Comparison of ENCODE assay signal across 31 cellular contexts in the genomic region with DNA sequence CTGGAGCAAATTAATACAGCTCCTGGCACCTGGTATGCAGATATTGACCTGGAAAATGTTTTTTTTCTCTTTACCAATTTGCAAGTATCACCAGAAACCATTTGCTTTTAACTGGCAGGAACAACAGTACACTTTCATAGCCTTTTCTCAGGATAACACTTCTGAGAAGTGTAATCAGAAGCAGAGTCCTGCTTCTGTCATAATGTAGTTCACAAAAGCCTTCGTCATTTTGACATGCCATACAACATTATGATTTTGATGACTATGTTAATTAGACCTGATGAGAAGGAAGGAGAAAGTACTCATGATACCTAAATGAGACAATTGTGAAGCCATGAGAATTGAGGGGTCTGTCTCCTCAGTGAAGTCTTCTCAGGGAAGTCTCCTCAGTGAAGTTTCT. TPM values are rescaled to one million over a fixed set of nuclear protein-coding genes. Genes with fewer than 3 reads are reported as not detected.
"Had no signal": no experiment of that assay in that cellular context is flagged by ENCODE, and none has a peak within 500 bp of the region (broad histone marks: within the 10 kb centered on the region; RNA-seq: fewer than 3 reads in every experiment).

No MANE protein-coding gene starts in this region.

- DNase-seq: naive thymus-derived CD4-positive, alpha-beta T cell; natural killer cell; occipital lobe; ovary; posterior cingulate gyrus; psoas muscle; right cardiac atrium; spleen; stimulated activated CD4-positive, alpha-beta T cell treated with anti-CD3 and anti-CD28 coated beads, Interleukin-12 subunit alpha, Interleukin-12 subunit beta, amount 100 ng/mL, for 4 hours; stimulated activated CD4-positive, alpha-beta T cell treated with anti-CD3 and anti-CD28 coated beads, Interleukin-1b, Interleukin-23, amount 100 ng/mL, for 48 hours; stimulated activated CD4-positive, alpha-beta T cell treated with anti-CD3 and anti-CD28 coated beads, Interleukin-4, amount 100 ng/mL, for 1 hour; stimulated activated CD4-positive, alpha-beta T cell treated with anti-CD3 and anti-CD28 coated beads, Interleukin-4, amount 100 ng/mL, for 4 hours; stimulated activated CD8-positive, alpha-beta memory T cell treated with anti-CD3 and anti-CD28 coated beads, Interleukin-4, amount 100 ng/mL, for 48 hours; stimulated activated naive B cell treated with anti-CD40 and anti-IgM and Interleukin-4, amounts not matched to agents 10 μg/mL and 1 μg/mL and 100 μg/mL, for 72 hours; stimulated activated naive CD4-positive, alpha-beta T cell treated with Interleukin-2 at 50 U/mL for 16 hours; stomach; testis; tibial artery; transverse colon; upper lobe of right lung; uterus had no signal

- H3K27ac ChIP-seq: neural progenitor cell, ovary, parathyroid adenoma, psoas muscle, skin epidermis, spleen, stomach, testis, tibial artery, transverse colon, upper lobe of right lung, uterus had no signal

- H3K4me3 ChIP-seq: neural progenitor cell, ovary, psoas muscle, skin epidermis, smooth muscle cell, spleen, stomach, testis, tibial artery, transverse colon, upper lobe of right lung, uterus had no signal

- H3K9me3 ChIP-seq: ovary, psoas muscle, spleen, stomach, testis, tibial artery, transverse colon, upper lobe of right lung, uterus had no signal

- H3K79me2 ChIP-seq: parathyroid adenoma had no signal

- H3K4me1 ChIP-seq: neural progenitor cell, parathyroid adenoma, psoas muscle, spleen, stomach, testis, tibial artery, upper lobe of right lung, uterus had no signal

- H3K4me2 ChIP-seq: neural progenitor cell, smooth muscle cell had no signal

- H3K27me3 ChIP-seq: neural progenitor cell, ovary, stomach, testis, tibial artery, transverse colon, upper lobe of right lung, uterus had no signal

- ATAC-seq: naive thymus-derived CD4-positive, alpha-beta T cell; natural killer cell; psoas muscle; right cardiac atrium; sciatic nerve; stimulated activated naive B cell treated with anti-CD40 and anti-IgM and Interleukin-4, amounts not matched to agents 10 μg/mL and 1 μg/mL and 100 μg/mL, for 72 hours; upper lobe of right lung had no signal

- H3K9ac ChIP-seq: neural progenitor cell, parathyroid adenoma had no signal

- H3K36me3 ChIP-seq: neural progenitor cell, ovary, spleen, stomach, tibial artery, transverse colon, upper lobe of right lung, uterus had no signal

- H2AFZ ChIP-seq: neural progenitor cell, parathyroid adenoma had no signal

RNA-seq across cellular contexts. Expression of a gene that starts 41.1 kb away (rescaled TPM):
- total RNA-seq: naive thymus-derived CD4-positive, alpha-beta T cell; natural killer cell; occipital lobe; osteoblast; progenitor cell of endocrine pancreas; psoas muscle; renal cortical epithelial cell; sciatic nerve; smooth muscle cell; spleen; subcutaneous adipose tissue; upper lobe of right lung; urinary bladder; uterus had no signal
- polyA plus RNA-seq: naive thymus-derived CD4-positive, alpha-beta T cell; ovary; psoas muscle; smooth muscle cell; spleen had no signal
